1 cellular context compared by ENCODE assay signal in the genomic region with DNA sequence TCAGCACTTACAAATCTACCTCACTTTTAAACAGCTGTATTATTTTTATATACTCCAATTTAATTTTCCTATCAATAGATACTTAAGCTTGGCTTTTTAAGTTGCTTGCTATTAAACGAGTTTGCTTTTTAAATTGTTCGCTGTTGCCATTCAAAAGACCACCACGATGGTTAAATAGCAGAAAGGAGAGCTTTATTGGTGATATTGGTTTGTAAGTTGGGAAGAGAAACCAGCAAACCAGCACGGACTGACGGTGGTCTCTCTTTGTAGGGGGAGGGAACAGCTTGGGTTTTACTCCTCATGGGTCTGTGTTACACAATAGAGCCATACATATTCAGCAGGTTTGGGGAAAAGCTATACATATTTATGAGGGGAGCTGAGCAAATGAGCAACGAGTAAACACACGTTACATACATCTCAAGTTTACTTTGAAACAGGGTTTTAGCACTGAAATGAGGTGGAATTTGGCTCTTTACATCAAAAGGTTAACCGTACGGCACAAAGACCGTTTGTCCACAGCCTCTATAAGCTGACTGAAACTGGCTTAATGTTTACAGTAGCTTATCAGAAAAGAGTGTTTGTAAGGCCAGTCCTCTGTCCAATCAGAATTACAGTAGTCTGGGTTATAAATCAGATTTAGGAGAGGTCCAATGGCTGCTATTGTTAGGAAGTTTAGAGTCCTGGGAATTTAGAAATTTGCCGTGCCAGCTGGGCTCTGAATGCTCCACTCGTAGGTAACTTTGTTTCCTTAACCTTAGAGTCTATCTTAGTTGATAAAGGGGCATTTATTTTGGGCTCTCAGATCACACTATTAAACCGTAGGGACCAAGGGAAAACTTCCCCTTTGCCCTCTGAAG.
A peak's percentile ranks its signal among the peaks of the same experiment; 100 is the strongest.
TF ChIP-seq lines count a peak whose summit lies in the region.

No MANE protein-coding gene starts in this region.

TF ChIP-seq in HepG2, 621 proteins besides CTCF, POLR2A, EP300 and RAD21 (continued from another document and continues in another):
- TF ChIP-seq, protein P1, sequence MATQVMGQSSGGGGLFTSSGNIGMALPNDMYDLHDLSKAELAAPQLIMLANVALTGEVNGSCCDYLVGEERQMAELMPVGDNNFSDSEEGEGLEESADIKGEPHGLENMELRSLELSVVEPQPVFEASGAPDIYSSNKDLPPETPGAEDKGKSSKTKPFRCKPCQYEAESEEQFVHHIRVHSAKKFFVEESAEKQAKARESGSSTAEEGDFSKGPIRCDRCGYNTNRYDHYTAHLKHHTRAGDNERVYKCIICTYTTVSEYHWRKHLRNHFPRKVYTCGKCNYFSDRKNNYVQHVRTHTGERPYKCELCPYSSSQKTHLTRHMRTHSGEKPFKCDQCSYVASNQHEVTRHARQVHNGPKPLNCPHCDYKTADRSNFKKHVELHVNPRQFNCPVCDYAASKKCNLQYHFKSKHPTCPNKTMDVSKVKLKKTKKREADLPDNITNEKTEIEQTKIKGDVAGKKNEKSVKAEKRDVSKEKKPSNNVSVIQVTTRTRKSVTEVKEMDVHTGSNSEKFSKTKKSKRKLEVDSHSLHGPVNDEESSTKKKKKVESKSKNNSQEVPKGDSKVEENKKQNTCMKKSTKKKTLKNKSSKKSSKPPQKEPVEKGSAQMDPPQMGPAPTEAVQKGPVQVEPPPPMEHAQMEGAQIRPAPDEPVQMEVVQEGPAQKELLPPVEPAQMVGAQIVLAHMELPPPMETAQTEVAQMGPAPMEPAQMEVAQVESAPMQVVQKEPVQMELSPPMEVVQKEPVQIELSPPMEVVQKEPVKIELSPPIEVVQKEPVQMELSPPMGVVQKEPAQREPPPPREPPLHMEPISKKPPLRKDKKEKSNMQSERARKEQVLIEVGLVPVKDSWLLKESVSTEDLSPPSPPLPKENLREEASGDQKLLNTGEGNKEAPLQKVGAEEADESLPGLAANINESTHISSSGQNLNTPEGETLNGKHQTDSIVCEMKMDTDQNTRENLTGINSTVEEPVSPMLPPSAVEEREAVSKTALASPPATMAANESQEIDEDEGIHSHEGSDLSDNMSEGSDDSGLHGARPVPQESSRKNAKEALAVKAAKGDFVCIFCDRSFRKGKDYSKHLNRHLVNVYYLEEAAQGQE (IDR thresholded peaks at IDR 0.05; ENCODE audit: borderline replicate concordance in 1 of 2, low read depth in 1 of 2, low read length in 2 of 2) = no peak
- TF ChIP-seq RBM22 (optimal IDR thresholded peaks at IDR 0.05; ENCODE audit: low read length) = peak; percentile 95
- TF ChIP-seq JUN (CRISPR knock-in tag; IDR thresholded peaks at IDR 0.05) = peak; percentile 44; the same call in 1 of the 2 replicates
- TF ChIP-seq ZNF607 (CRISPR knock-in tag; IDR thresholded peaks at IDR 0.05; ENCODE audit: borderline replicate concordance) = peak; percentile 67; the same call in 1 of the 2 replicates
- TF ChIP-seq ZNF124 (CRISPR knock-in tag; IDR thresholded peaks at IDR 0.05) = peak; percentile 83; the same call in 1 of the 2 replicates
- peak; percentile 91 for TF ChIP-seq IRF2 (CRISPR knock-in tag; IDR thresholded peaks at IDR 0.05)
- TF ChIP-seq ZFX (CRISPR knock-in tag; IDR thresholded peaks at IDR 0.05; ENCODE audit: low read depth) = no peak
- TF ChIP-seq KLF11 (CRISPR knock-in tag; IDR thresholded peaks at IDR 0.05) = peak; percentile 46; the same call in 1 of the 2 replicates
- TF ChIP-seq, protein P2, sequence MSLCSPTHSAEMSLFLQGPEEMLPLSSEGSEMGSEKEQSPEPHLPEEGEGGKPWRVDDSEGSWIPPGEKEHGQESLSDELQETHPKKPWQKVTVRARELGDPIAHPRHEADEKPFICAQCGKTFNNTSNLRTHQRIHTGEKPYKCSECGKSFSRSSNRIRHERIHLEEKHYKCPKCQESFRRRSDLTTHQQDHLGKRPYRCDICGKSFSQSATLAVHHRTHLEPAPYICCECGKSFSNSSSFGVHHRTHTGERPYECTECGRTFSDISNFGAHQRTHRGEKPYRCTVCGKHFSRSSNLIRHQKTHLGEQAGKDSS (CRISPR knock-in tag; IDR thresholded peaks at IDR 0.05; ENCODE audit: borderline replicate concordance, low read depth) = peak; percentile 15; the same call in 1 of the 2 replicates
- TF ChIP-seq MEIS2 (CRISPR knock-in tag; IDR thresholded peaks at IDR 0.05) = 0 out of 2 replicates have a peak, but pooled peaks have one; percentile 30
- no peak for TF ChIP-seq HIVEP1 (CRISPR knock-in tag; IDR thresholded peaks at IDR 0.05)
- TF ChIP-seq, protein P3, sequence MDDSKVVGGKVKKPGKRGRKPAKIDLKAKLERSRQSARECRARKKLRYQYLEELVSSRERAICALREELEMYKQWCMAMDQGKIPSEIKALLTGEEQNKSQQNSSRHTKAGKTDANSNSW (CRISPR knock-in tag; IDR thresholded peaks at IDR 0.05; ENCODE audit: borderline replicate concordance) = no peak
- TF ChIP-seq ZBTB3 (CRISPR knock-in tag; IDR thresholded peaks at IDR 0.05; ENCODE audit: borderline replicate concordance, low read depth) = 0 out of 2 replicates have a peak, but pooled peaks have one; percentile 7
- TF ChIP-seq ZNF839 (CRISPR knock-in tag; IDR thresholded peaks at IDR 0.05; ENCODE audit: borderline replicate concordance) = no peak
- peak; percentile 66 for TF ChIP-seq MIER2 (CRISPR knock-in tag; IDR thresholded peaks at IDR 0.05)
- TF ChIP-seq TBX3 (IDR thresholded peaks at IDR 0.05; ENCODE audit: borderline replicate concordance) = peak; percentile 98
- TF ChIP-seq SP5 (CRISPR knock-in tag; IDR thresholded peaks at IDR 0.05; ENCODE audit: borderline replicate concordance, low read depth) = peak; percentile 73; the same call in 1 of the 2 replicates
- TF ChIP-seq, protein P4, sequence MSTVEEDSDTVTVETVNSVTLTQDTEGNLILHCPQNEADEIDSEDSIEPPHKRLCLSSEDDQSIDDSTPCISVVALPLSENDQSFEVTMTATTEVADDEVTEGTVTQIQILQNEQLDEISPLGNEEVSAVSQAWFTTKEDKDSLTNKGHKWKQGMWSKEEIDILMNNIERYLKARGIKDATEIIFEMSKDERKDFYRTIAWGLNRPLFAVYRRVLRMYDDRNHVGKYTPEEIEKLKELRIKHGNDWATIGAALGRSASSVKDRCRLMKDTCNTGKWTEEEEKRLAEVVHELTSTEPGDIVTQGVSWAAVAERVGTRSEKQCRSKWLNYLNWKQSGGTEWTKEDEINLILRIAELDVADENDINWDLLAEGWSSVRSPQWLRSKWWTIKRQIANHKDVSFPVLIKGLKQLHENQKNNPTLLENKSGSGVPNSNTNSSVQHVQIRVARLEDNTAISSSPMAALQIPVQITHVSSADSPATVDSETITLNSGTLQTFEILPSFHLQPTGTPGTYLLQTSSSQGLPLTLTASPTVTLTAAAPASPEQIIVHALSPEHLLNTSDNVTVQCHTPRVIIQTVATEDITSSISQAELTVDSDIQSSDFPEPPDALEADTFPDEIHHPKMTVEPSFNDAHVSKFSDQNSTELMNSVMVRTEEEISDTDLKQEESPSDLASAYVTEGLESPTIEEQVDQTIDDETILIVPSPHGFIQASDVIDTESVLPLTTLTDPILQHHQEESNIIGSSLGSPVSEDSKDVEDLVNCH (CRISPR knock-in tag; IDR thresholded peaks at IDR 0.05) = no peak; the same call in 1 of the 2 replicates
- TF ChIP-seq HOXA7 (CRISPR knock-in tag; IDR thresholded peaks at IDR 0.05) = no peak
- TF ChIP-seq ZBTB38 (CRISPR knock-in tag; IDR thresholded peaks at IDR 0.05) = no peak
- TF ChIP-seq ZNF556 (CRISPR knock-in tag; IDR thresholded peaks at IDR 0.05; ENCODE audit: borderline replicate concordance) = peak; percentile 68; the same call in 1 of the 2 replicates
- peak; percentile 66 for TF ChIP-seq NFYB (CRISPR knock-in tag; IDR thresholded peaks at IDR 0.05)
- no peak for TF ChIP-seq ZNF446 (CRISPR knock-in tag; IDR thresholded peaks at IDR 0.05)
- TF ChIP-seq PAWR (CRISPR knock-in tag; IDR thresholded peaks at IDR 0.05; ENCODE audit: borderline replicate concordance) = no peak
- peak; percentile 97 for TF ChIP-seq PITX1 (CRISPR knock-in tag; IDR thresholded peaks at IDR 0.05)
- peak; percentile 94 for TF ChIP-seq NCOA2 (CRISPR knock-in tag; IDR thresholded peaks at IDR 0.05)
- TF ChIP-seq MIXL1 (CRISPR knock-in tag; IDR thresholded peaks at IDR 0.05) = peak; percentile 97
- TF ChIP-seq SP1 (IDR thresholded peaks at IDR 0.05) = no peak
- peak; percentile 45; the same call in 1 of the 2 replicates for TF ChIP-seq SP1 (CRISPR knock-in tag; IDR thresholded peaks at IDR 0.05)
- TF ChIP-seq GATAD1 (CRISPR knock-in tag; IDR thresholded peaks at IDR 0.05) = peak; percentile 52
- TF ChIP-seq NR2F1 (CRISPR knock-in tag; IDR thresholded peaks at IDR 0.05) = peak; percentile 68; a peak in 2 of 4 replicates
- TF ChIP-seq TP53 (CRISPR knock-in tag; conservative IDR thresholded peaks at IDR 0.05) = no peak
- no peak for TF ChIP-seq ZSCAN30 (CRISPR knock-in tag; IDR thresholded peaks at IDR 0.05)
- TF ChIP-seq KDM5A (IDR thresholded peaks at IDR 0.05; ENCODE audit: borderline replicate concordance, low read length) = peak; percentile 9; the same call in 1 of the 2 replicates
- no peak; the same call in 1 of the 2 replicates for TF ChIP-seq RNF2 (conservative IDR thresholded peaks at IDR 0.05; ENCODE audit: low read depth)
- TF ChIP-seq FIP1L1 (IDR thresholded peaks at IDR 0.05; ENCODE audit: borderline replicate concordance, insufficient read depth, low read depth, low read length) = no peak; the same call in 1 of the 2 replicates
- TF ChIP-seq, protein P5, sequence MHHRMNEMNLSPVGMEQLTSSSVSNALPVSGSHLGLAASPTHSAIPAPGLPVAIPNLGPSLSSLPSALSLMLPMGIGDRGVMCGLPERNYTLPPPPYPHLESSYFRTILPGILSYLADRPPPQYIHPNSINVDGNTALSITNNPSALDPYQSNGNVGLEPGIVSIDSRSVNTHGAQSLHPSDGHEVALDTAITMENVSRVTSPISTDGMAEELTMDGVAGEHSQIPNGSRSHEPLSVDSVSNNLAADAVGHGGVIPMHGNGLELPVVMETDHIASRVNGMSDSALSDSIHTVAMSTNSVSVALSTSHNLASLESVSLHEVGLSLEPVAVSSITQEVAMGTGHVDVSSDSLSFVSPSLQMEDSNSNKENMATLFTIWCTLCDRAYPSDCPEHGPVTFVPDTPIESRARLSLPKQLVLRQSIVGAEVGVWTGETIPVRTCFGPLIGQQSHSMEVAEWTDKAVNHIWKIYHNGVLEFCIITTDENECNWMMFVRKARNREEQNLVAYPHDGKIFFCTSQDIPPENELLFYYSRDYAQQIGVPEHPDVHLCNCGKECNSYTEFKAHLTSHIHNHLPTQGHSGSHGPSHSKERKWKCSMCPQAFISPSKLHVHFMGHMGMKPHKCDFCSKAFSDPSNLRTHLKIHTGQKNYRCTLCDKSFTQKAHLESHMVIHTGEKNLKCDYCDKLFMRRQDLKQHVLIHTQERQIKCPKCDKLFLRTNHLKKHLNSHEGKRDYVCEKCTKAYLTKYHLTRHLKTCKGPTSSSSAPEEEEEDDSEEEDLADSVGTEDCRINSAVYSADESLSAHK (CRISPR knock-in tag; IDR thresholded peaks at IDR 0.05; ENCODE audit: borderline replicate concordance) = no peak
- TF ChIP-seq, protein P6, sequence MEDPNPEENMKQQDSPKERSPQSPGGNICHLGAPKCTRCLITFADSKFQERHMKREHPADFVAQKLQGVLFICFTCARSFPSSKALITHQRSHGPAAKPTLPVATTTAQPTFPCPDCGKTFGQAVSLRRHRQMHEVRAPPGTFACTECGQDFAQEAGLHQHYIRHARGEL (CRISPR knock-in tag; IDR thresholded peaks at IDR 0.05) = no peak
- TF ChIP-seq, protein P7, sequence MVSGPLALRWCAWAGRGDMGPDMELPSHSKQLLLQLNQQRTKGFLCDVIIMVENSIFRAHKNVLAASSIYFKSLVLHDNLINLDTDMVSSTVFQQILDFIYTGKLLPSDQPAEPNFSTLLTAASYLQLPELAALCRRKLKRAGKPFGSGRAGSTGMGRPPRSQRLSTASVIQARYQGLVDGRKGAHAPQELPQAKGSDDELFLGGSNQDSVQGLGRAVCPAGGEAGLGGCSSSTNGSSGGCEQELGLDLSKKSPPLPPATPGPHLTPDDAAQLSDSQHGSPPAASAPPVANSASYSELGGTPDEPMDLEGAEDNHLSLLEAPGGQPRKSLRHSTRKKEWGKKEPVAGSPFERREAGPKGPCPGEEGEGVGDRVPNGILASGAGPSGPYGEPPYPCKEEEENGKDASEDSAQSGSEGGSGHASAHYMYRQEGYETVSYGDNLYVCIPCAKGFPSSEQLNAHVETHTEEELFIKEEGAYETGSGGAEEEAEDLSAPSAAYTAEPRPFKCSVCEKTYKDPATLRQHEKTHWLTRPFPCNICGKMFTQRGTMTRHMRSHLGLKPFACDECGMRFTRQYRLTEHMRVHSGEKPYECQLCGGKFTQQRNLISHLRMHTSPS (CRISPR knock-in tag; IDR thresholded peaks at IDR 0.05; ENCODE audit: low read depth) = peak; percentile 48; the same call in 1 of the 2 replicates
- TF ChIP-seq SSRP1 (CRISPR knock-in tag; IDR thresholded peaks at IDR 0.05) = 0 out of 2 replicates have a peak, but pooled peaks have one; percentile 73
- no peak for TF ChIP-seq ZNF484 (CRISPR knock-in tag; IDR thresholded peaks at IDR 0.05; ENCODE audit: borderline replicate concordance, low read depth)
- TF ChIP-seq, protein P8, sequence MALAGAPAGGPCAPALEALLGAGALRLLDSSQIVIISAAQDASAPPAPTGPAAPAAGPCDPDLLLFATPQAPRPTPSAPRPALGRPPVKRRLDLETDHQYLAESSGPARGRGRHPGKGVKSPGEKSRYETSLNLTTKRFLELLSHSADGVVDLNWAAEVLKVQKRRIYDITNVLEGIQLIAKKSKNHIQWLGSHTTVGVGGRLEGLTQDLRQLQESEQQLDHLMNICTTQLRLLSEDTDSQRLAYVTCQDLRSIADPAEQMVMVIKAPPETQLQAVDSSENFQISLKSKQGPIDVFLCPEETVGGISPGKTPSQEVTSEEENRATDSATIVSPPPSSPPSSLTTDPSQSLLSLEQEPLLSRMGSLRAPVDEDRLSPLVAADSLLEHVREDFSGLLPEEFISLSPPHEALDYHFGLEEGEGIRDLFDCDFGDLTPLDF (CRISPR knock-in tag; IDR thresholded peaks at IDR 0.05) = no peak; the same call in 1 of the 2 replicates
- peak; percentile 29; the same call in 1 of the 2 replicates for TF ChIP-seq SPEN (CRISPR knock-in tag; IDR thresholded peaks at IDR 0.05; ENCODE audit: low read depth)
- TF ChIP-seq, protein P9, sequence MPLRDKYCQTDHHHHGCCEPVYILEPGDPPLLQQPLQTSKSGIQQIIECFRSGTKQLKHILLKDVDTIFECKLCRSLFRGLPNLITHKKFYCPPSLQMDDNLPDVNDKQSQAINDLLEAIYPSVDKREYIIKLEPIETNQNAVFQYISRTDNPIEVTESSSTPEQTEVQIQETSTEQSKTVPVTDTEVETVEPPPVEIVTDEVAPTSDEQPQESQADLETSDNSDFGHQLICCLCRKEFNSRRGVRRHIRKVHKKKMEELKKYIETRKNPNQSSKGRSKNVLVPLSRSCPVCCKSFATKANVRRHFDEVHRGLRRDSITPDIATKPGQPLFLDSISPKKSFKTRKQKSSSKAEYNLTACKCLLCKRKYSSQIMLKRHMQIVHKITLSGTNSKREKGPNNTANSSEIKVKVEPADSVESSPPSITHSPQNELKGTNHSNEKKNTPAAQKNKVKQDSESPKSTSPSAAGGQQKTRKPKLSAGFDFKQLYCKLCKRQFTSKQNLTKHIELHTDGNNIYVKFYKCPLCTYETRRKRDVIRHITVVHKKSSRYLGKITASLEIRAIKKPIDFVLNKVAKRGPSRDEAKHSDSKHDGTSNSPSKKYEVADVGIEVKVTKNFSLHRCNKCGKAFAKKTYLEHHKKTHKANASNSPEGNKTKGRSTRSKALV (CRISPR knock-in tag; IDR thresholded peaks at IDR 0.05) = no peak
- TF ChIP-seq HNRNPL (IDR thresholded peaks at IDR 0.05; ENCODE audit: low read depth, low read length) = 0 out of 2 replicates have a peak, but pooled peaks have one; percentile 12
- TF ChIP-seq ZSCAN12 (CRISPR knock-in tag; IDR thresholded peaks at IDR 0.05) = no peak
- TF ChIP-seq, protein P10, sequence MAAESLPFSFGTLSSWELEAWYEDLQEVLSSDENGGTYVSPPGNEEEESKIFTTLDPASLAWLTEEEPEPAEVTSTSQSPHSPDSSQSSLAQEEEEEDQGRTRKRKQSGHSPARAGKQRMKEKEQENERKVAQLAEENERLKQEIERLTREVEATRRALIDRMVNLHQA (CRISPR knock-in tag; IDR thresholded peaks at IDR 0.05) = no peak
